In genomic region chr6:166957087-166957804, GRCh38 we compare ENCODE assay signal across 1 cellular context.
TF ChIP-seq lines count a peak whose summit lies in the region.

No MANE protein-coding gene starts in this region.

TF ChIP-seq in K562, 482 proteins besides CTCF, POLR2A, EP300 and RAD21 (continued from another document):
- no peak for TF ChIP-seq E4F1 (CRISPR knock-in tag; IDR thresholded peaks at IDR 0.05; ENCODE audit: borderline replicate concordance)
